In the genomic region with DNA sequence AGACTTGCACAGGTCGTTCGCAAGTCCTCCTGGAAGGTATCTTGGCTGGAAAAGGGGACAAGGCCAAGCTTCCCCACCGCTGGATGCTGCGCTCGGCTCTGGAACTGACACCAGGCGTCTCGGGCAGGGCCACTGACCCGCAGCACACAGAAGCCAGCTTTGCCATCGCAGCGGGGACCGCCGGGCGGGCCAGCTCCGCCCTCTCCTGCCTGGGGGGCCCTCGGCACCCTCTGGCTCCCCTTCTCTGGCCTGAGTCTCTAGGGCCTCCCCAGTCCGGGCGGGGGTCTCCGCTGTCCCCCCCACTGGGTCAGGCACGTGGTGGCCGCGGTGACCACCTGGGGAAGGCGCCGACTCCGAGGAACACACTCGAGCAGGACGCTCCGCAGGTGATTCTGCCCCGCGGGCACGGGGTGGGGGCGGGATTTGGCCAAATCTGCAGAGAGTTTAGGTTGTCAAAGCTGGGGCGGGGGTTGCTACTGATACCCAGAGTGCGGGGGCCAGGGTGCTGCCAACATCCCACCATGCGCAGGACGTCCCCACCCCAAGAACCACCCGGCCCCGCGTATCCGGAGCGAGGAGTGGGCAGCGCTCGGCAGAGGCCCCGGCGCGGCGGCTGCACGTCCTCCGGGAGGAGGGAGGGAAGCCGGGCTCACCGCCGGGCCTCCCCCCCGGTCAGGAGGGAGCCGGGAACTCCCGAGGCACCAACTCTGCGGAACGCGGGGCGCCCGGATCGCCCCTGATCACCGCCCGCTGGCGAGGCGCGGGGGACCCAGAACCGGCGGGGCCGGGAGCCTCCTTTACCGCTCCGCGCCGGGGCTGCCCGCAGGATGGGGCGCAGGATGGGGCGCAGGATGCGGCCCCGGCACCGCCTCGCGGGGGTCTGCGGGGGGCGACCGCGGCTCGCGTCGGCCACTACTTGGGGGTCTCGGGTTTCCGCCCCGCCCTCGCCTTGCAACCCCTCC, we compare ENCODE assay signal across 8 cellular contexts. TPM values are rescaled to one million over a fixed set of nuclear protein-coding genes. Genes with fewer than 3 reads are reported as not detected.
DNase-seq lines count a peak whose midpoint lies in the region; ATAC-seq and TF ChIP-seq lines count a peak whose summit lies in the region.

No MANE protein-coding gene starts in this region.

- no peak for TF ChIP-seq POLR2A in Peyer's patch (IDR thresholded peaks at IDR 0.05)

- H3K4me3 Mint-ChIP-seq in endodermal cell (peak overlapping the region; percentile 50), nephron progenitor cell (peak overlapping the region; percentile 68)

- H3K27me3 Mint-ChIP-seq in endodermal cell (ENCODE audit: insufficient read depth) (peaks cover 49% of the 10 kb centered on the region), nephron progenitor cell (ENCODE audit: low read depth, poor library complexity) (peaks cover 56% of the 10 kb centered on the region)

- H3K4me3 ChIP-seq in Peyer's patch (peak overlapping the region; percentile 73 to 97 (median 75)), endodermal cell (ENCODE audit: low read length) (peak overlapping the region; percentile 53)

- peaks cover 4% of the 10 kb centered on the region for H3K4me1 Mint-ChIP-seq in endodermal cell
- H3K4me1 Mint-ChIP-seq in nephron progenitor cell = peaks cover 32% of the 10 kb centered on the region

- H3K36me3 Mint-ChIP-seq in endodermal cell (ENCODE audit: low read depth) (no peaks in the 10 kb centered on the region), nephron progenitor cell (ENCODE audit: low read depth) (no peaks in the 10 kb centered on the region)

- H3K27me3 ChIP-seq in Peyer's patch = no peaks in the 10 kb centered on the region
- peaks cover 65% of the 10 kb centered on the region for H3K27me3 ChIP-seq in endodermal cell (ENCODE audit: control insufficient read depth, insufficient read depth, low read length, poor library complexity, severe bottlenecking)

- H3K4me1 ChIP-seq in Peyer's patch (peaks cover 9 to 25% (median 15%) of the 10 kb centered on the region in 4 donors), endodermal cell (ENCODE audit: control insufficient read depth, insufficient read depth, low read length) (no peaks in the 10 kb centered on the region)

- DNase-seq in Peyer's patch (peak in 1 of 3 donors; percentile 61), endodermal cell (peak; percentile 80), nephron progenitor cell (peak; percentile 47), RKO (ENCODE audit: low spot score) (no peak), amygdala (lab: John Stamatoyannopoulos, UW) (no peak)

- no peak for TF ChIP-seq CTCF in Peyer's patch (IDR thresholded peaks at IDR 0.05)
- TF ChIP-seq CTCF in endodermal cell (conservative IDR thresholded peaks at IDR 0.05) = no peak
- no peak for TF ChIP-seq CTCF in nephron progenitor cell (IDR thresholded peaks at IDR 0.05)

- H3K27ac Mint-ChIP-seq in endodermal cell = no peak overlapping the region
- no peak overlapping the region for H3K27ac Mint-ChIP-seq in nephron progenitor cell

- H3K9me3 ChIP-seq in Peyer's patch = no peaks in the 10 kb centered on the region
- H3K9me3 ChIP-seq in endodermal cell (ENCODE audit: control insufficient read depth, low read length) = no peaks in the 10 kb centered on the region

- H3K27ac ChIP-seq in Peyer's patch = peak overlapping the region; percentile 65 to 99 (median 68)
- H3K27ac ChIP-seq in endodermal cell (ENCODE audit: low read depth, low read length) = no peak overlapping the region

- 2% methylated on average over 40 to 91 of the region's 91 CpGs for WGBS in endodermal cell (ENCODE audit: insufficient coverage in 1 of 2, insufficient read length in 1 of 2), 2 experiments

- H3K36me3 ChIP-seq in Peyer's patch (no peaks in the 10 kb centered on the region), endodermal cell (ENCODE audit: control insufficient read depth, insufficient read depth, low read length) (no peaks in the 10 kb centered on the region)

- no peak overlapping the region for H3K9ac ChIP-seq in endodermal cell (ENCODE audit: extremely low read depth, low read length, poor library complexity, severe bottlenecking)

- H3K9me3 Mint-ChIP-seq in endodermal cell (no peaks in the 10 kb centered on the region), nephron progenitor cell (no peaks in the 10 kb centered on the region)

- ATAC-seq in GM18502 (IDR thresholded peaks at IDR 0.05; ENCODE audit: poor library complexity, unreplicated experiment) (peak; percentile 3), GM21717 (IDR thresholded peaks at IDR 0.05; ENCODE audit: unreplicated experiment) (no peak), GM19023 (IDR thresholded peaks at IDR 0.05; ENCODE audit: unreplicated experiment) (no peak)

RNA-seq across cellular contexts. Expression of a gene that starts 0.8 kb away (rescaled TPM):
- total RNA-seq in Peyer's patch = 100 to 1,000 TPM in 3 of 4 donors, 10 to 100 TPM in 1; 73.4 to 170 (median 117) TPM
- total RNA-seq in endodermal cell = 10 to 100 TPM in 1 of 2 donors, 1 to 10 TPM in 1; 7.3 to 10.3 TPM
- 17.8 TPM for polyA plus RNA-seq in endodermal cell (2013, experiment 1 of 2)
- 16.6 TPM for polyA plus RNA-seq in endodermal cell (2013, experiment 2 of 2)

Comparison
In these comparisons a context has a peak if more than half of its experiments do, and no peak if none do; other contexts are left out.
1. DNase-seq: peak in endodermal cell (single experiment) and nephron progenitor cell (single experiment); none in RKO (single experiment) and amygdala (0 of 56).
2. RNA of a gene that starts 0.8 kb away (total RNA-seq): 73.4 to 170 TPM in Peyer's patch; 7.3 to 10.3 TPM in endodermal cell; every median in the first group is over 4 times any median in the second.